8 cellular contexts compared by ENCODE assay signal in genomic region chr2:25251461-25252273, GRCh38.
A peak's percentile ranks its signal among the peaks of the same experiment; 100 is the strongest.
DNase-seq lines count a peak whose midpoint lies in the region; ATAC-seq, FAIRE-seq and TF ChIP-seq lines count a peak whose summit lies in the region.

No MANE protein-coding gene starts in this region.

- no peaks in the 10 kb centered on the region for H3F3A ChIP-seq in SU-DHL-6 (ENCODE audit: insufficient read depth)

- H2AFZ ChIP-seq in SU-DHL-6 (ENCODE audit: low read depth, low read length, severe bottlenecking) (peak overlapping the region; percentile 6), keratinocyte (ENCODE audit: control insufficient read depth, low read length) (peak overlapping the region; percentile 33)

- H4K20me1 ChIP-seq in SU-DHL-6 (ENCODE audit: low read depth, low read length) (no peaks in the 10 kb centered on the region), keratinocyte (ENCODE audit: control insufficient read depth, extremely low read depth, insufficient read depth, low read length) (no peaks in the 10 kb centered on the region)

- H3K4me2 ChIP-seq in SU-DHL-6 (ENCODE audit: low read depth, low read length, poor library complexity, severe bottlenecking), result peak overlapping the region; percentile 8
- H3K4me2 ChIP-seq in keratinocyte (ENCODE audit: control insufficient read depth, extremely low read depth, insufficient read depth, low read depth, low read length), result peak overlapping the region; percentile 64

- H3K4me3 ChIP-seq in GM08714 (ENCODE audit: low read length), result peak overlapping the region; percentile 64; the same call in 1 of the 2 replicates
- no peak overlapping the region for H3K4me3 ChIP-seq in SU-DHL-6 (ENCODE audit: insufficient read depth, low read length, poor library complexity, severe bottlenecking)
- peak overlapping the region; percentile 14 to 51 (median 16) for H3K4me3 ChIP-seq in keratinocyte (ENCODE audit: control insufficient read depth in 2 of 3, extremely low read depth in 1 of 3, insufficient read depth in 2 of 3, low read depth in 1 of 3, low read length in 3 of 3)

- H3K36me3 ChIP-seq in SU-DHL-6 (ENCODE audit: low read length) (no peaks in the 10 kb centered on the region), keratinocyte (ENCODE audit: control insufficient read depth in 2 of 2, extremely low read depth in 1 of 2, insufficient read depth in 2 of 2, low read length in 2 of 2) (peaks cover 4 to 7% of the 10 kb centered on the region in 2 experiments)

- H3K9me1 ChIP-seq in keratinocyte (ENCODE audit: control insufficient read depth, extremely low read depth, insufficient read depth, low read length), result no peaks in the 10 kb centered on the region

- H3K9me2 ChIP-seq in SU-DHL-6 (replicated peaks; ENCODE audit: insufficient read depth, low read length), result no peaks in the 10 kb centered on the region

- H3K4me1 ChIP-seq in keratinocyte (ENCODE audit: control insufficient read depth, extremely low read depth, insufficient read depth, low read length), result peaks cover 8% of the 10 kb centered on the region

- H3K9me3 ChIP-seq in SU-DHL-6 (ENCODE audit: insufficient read depth, low read length) (no peaks in the 10 kb centered on the region), keratinocyte (ENCODE audit: control insufficient read depth, low read depth, low read length) (no peaks in the 10 kb centered on the region)

- ATAC-seq in HG03175 (IDR thresholded peaks at IDR 0.05; ENCODE audit: unreplicated experiment), result peak; percentile 50
- ATAC-seq in GM18517 (IDR thresholded peaks at IDR 0.05; ENCODE audit: unreplicated experiment), result no peak

- FAIRE-seq in keratinocyte (lab: Jason Lieb, UNC), result no peak

- dilution Hi-C loops in keratinocyte (cut with MboI; ENCODE audit: extremely low pct_ligation_motif_present, low sequenced_read_pairs), result no loop called here

- H3K9ac ChIP-seq in SU-DHL-6 (ENCODE audit: low read length), result 0 out of 2 replicates have a peak overlapping the region, but pooled peaks have one; percentile 7
- no peak overlapping the region for H3K9ac ChIP-seq in keratinocyte (ENCODE audit: control insufficient read depth, extremely low read depth, insufficient read depth, low read length)

- no peak overlapping the region for H3K27ac ChIP-seq in SU-DHL-6 (ENCODE audit: low read depth, low read length)
- H3K27ac ChIP-seq in caudate nucleus (ENCODE audit: low read depth, low read length), result peak overlapping the region; percentile 97
- H3K27ac ChIP-seq in keratinocyte (ENCODE audit: control insufficient read depth, insufficient read depth, low read length), result no peak overlapping the region

- TF ChIP-seq CTCF in SU-DHL-6 (IDR thresholded peaks at IDR 0.05; ENCODE audit: insufficient read depth, low read length, poor library complexity, severe bottlenecking), result no peak
- TF ChIP-seq CTCF in keratinocyte (optimal IDR thresholded peaks at IDR 0.05 in 1 of 3, IDR thresholded peaks at IDR 0.05 in 1 of 3, conservative IDR thresholded peaks at IDR 0.05 in 1 of 3; ENCODE audit: extremely low read depth in 1 of 3, insufficient read depth in 2 of 3, low read length in 3 of 3), result no peak

- DNase-seq in caudate nucleus (lab: John Stamatoyannopoulos, UW), result peak in 13 of 61 donors; percentile 19 to 75 (median 36)
- peak; percentile 11 for DNase-seq in keratinocyte (ENCODE audit: low read depth, low spot score)
- peak; percentile 63 for DNase-seq in stimulated activated CD4-positive, alpha-beta T cell treated with anti-CD3 and anti-CD28 coated beads, Interleukin-15, amount 100 ng/mL, for 24 hours
- no peak for DNase-seq in NCI-H2081 (lab: John Stamatoyannopoulos, UW)

- H3K79me2 ChIP-seq in SU-DHL-6 (ENCODE audit: insufficient read depth, low read length) (no peaks in the 10 kb centered on the region), keratinocyte (ENCODE audit: control insufficient read depth, insufficient read depth, low read length) (no peaks in the 10 kb centered on the region)

- H3K27me3 ChIP-seq in SU-DHL-6 (ENCODE audit: low read length), result no peaks in the 10 kb centered on the region
- no peaks in the 10 kb centered on the region for H3K27me3 ChIP-seq in keratinocyte (ENCODE audit: control insufficient read depth, extremely low read depth, insufficient read depth, low read length)

Comparison
In these comparisons a context has a peak if more than half of its experiments do, and no peak if none do; other contexts are left out.
1. DNase-seq: peak in keratinocyte (single experiment) and stimulated activated CD4-positive, alpha-beta T cell treated with anti-CD3 and anti-CD28 coated beads, Interleukin-15, amount 100 ng/mL, for 24 hours (single experiment); none in NCI-H2081 (0 of 2).